18 cellular contexts compared by ENCODE assay signal in the genomic region with DNA sequence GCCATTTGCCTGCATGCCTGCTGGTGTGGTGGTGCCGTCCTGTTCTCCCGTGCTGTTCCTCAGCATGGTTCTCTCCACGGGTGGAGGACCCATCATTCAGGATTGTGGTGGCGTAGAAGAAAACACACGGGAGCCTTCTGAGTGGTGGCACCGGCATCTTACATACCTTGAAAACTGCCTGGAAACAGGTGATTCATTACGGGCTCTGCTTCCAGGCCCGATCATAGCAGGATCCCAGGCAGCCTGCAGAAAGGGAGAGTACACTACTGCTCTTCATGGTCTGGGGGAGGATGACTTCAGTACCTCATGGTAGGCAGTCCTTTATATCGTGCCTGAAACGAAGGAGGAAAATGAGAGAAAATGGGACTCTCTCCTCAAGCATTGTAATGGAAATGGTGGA.
DNase-seq lines count a peak whose midpoint lies in the region; ATAC-seq, FAIRE-seq and TF ChIP-seq lines count a peak whose summit lies in the region.
"Had no signal": no experiment of that assay in that cellular context is flagged by ENCODE, and none has a peak within 500 bp of the region (broad histone marks: within the 10 kb centered on the region; RNA-seq: fewer than 3 reads in every experiment).

No MANE protein-coding gene starts in this region.

- H3K4me2 ChIP-seq in IMR-90 (ENCODE audit: low read depth, low read length): no peak overlapping the region
- H3K4me2 ChIP-seq in astrocyte (ENCODE audit: low read length): no peak overlapping the region
- no peak overlapping the region for H3K4me2 ChIP-seq in neural progenitor cell
- H3K4me2 ChIP-seq: BLaER1, KMS-11 had no signal

- no peaks in the 10 kb centered on the region for H3F3A ChIP-seq in neural progenitor cell (ENCODE audit: low read depth)

- in situ Hi-C loops in G401 (cut with HindIII; ENCODE audit: low sequenced_read_pairs) (no loop called here), IMR-90 (cut with MboI; ENCODE audit: low sequenced_read_pairs) (no loop called here)

- FAIRE-seq in astrocyte (lab: Jason Lieb, UNC): no peak
- FAIRE-seq: A204.1, GM12892, GM18507 had no signal

- H3K23ac ChIP-seq in IMR-90 (ENCODE audit: low read depth, low read length): no peak overlapping the region

- no peak overlapping the region for H3K56ac ChIP-seq in IMR-90 (ENCODE audit: extremely low read depth, insufficient read depth, low read length)

- H2AK9ac ChIP-seq in IMR-90 (replicated peaks; ENCODE audit: low read depth, low read length, poor library complexity): no peak overlapping the region

- no peak for TF ChIP-seq CTCF in IMR-90 (conservative IDR thresholded peaks at IDR 0.05; ENCODE audit: low read depth, low read length)
- no peak for TF ChIP-seq CTCF in astrocyte (IDR thresholded peaks at IDR 0.05; ENCODE audit: insufficient read depth, low read depth, low read length)
- TF ChIP-seq CTCF in neural progenitor cell (IDR thresholded peaks at IDR 0.05): no peak

- dilution Hi-C loops in IMR-90 (cut with HindIII; ENCODE audit: low sequenced_read_pairs, unreplicated experiment): no loop called here

- no peak overlapping the region for H3K4me3 ChIP-seq in IMR-90 (ENCODE audit: insufficient read depth, low read depth, low read length)
- H3K4me3 ChIP-seq in astrocyte (ENCODE audit: insufficient read depth, low read depth, low read length): no peak overlapping the region
- H3K4me3 ChIP-seq in neural progenitor cell: no peak overlapping the region
- H3K4me3 ChIP-seq: BLaER1, HAP-1 had no signal

- no peak overlapping the region for H3K14ac ChIP-seq in IMR-90 (replicated peaks; ENCODE audit: low read depth, low read length)

- H3K36me3 ChIP-seq in IMR-90 (ENCODE audit: control insufficient read depth, insufficient read depth, low read length): no peaks in the 10 kb centered on the region
- H3K36me3 ChIP-seq in astrocyte (ENCODE audit: insufficient read depth, low read length): no peaks in the 10 kb centered on the region
- no peaks in the 10 kb centered on the region for H3K36me3 ChIP-seq in neural progenitor cell
- H3K36me3 ChIP-seq: BLaER1, HAP-1 had no signal

- H4K5ac ChIP-seq in IMR-90 (ENCODE audit: low read depth, low read length): no peak overlapping the region

- no peak overlapping the region for H3K4ac ChIP-seq in IMR-90 (ENCODE audit: low read depth, low read length)

- TF ChIP-seq RAD21 in IMR-90 (IDR thresholded peaks at IDR 0.05; ENCODE audit: low read length): no peak

- no peak overlapping the region for H2AK5ac ChIP-seq in IMR-90 (ENCODE audit: low read depth, low read length)

- H3K79me2 ChIP-seq in astrocyte (ENCODE audit: insufficient read depth, low read length): no peaks in the 10 kb centered on the region
- no peaks in the 10 kb centered on the region for H3K79me2 ChIP-seq in neural progenitor cell (ENCODE audit: low read depth)

- H3K9ac ChIP-seq in IMR-90 (ENCODE audit: low read depth, low read length) (no peak overlapping the region), astrocyte (ENCODE audit: low read length) (no peak overlapping the region), neural progenitor cell (no peak overlapping the region)
- H3K9ac ChIP-seq: BLaER1, KMS-11 had no signal

- no peak overlapping the region for H3K18ac ChIP-seq in IMR-90 (ENCODE audit: low read depth, low read length)

- H3K9me3 ChIP-seq in IMR-90 (ENCODE audit: control insufficient read depth, insufficient read depth, low read length): no peaks in the 10 kb centered on the region
- no peaks in the 10 kb centered on the region for H3K9me3 ChIP-seq in astrocyte (ENCODE audit: insufficient read depth, low read depth, low read length)
- H3K9me3 ChIP-seq in neural progenitor cell (ENCODE audit: low read depth): no peaks in the 10 kb centered on the region
- H3K9me3 ChIP-seq: BLaER1, HAP-1 had no signal

- H3K27me3 Mint-ChIP-seq in astrocyte (ENCODE audit: low read depth, unreplicated experiment) (peaks cover 56% of the 10 kb centered on the region), neural progenitor cell (ENCODE audit: insufficient read depth, low read depth) (no peaks in the 10 kb centered on the region)
- peaks cover 7% of the 10 kb centered on the region for H3K27me3 Mint-ChIP-seq in activated naive CD4-positive, alpha-beta T cell treated with anti-CD3 and anti-CD28 coated beads for 36 hours (ENCODE audit: low read depth)

- H3K27ac ChIP-seq in IMR-90 (ENCODE audit: insufficient read depth, low read length): no peak overlapping the region
- H3K27ac ChIP-seq in astrocyte (ENCODE audit: low read depth, low read length): no peak overlapping the region
- no peak overlapping the region for H3K27ac ChIP-seq in neural progenitor cell
- H3K27ac ChIP-seq: BLaER1, KMS-11 had no signal

- H3K4me1 Mint-ChIP-seq in astrocyte (ENCODE audit: low read depth, unreplicated experiment) (no peaks in the 10 kb centered on the region), neural progenitor cell (no peaks in the 10 kb centered on the region)
- H3K4me1 Mint-ChIP-seq in activated naive CD4-positive, alpha-beta T cell treated with anti-CD3 and anti-CD28 coated beads for 36 hours (ENCODE audit: low read depth): no peaks in the 10 kb centered on the region
- H3K4me1 Mint-ChIP-seq: CD14-positive monocyte; CD4-positive, alpha-beta memory T cell had no signal

- no peaks in the 10 kb centered on the region for H3K79me1 ChIP-seq in IMR-90 (ENCODE audit: low read depth in 1 of 2, low read length in 2 of 2)

- WGBS in IMR-90 (ENCODE audit: extremely low coverage in 2 of 2, insufficient read length in 1 of 2), 2 experiments: 69% methylated on average over 6 of the region's 10 CpGs; no CpG with 5 or more reads in 1 of the 2 experiments

- H3K9me3 Mint-ChIP-seq in astrocyte (ENCODE audit: unreplicated experiment): peaks cover 3% of the 10 kb centered on the region
- no peaks in the 10 kb centered on the region for H3K9me3 Mint-ChIP-seq in neural progenitor cell
- no peaks in the 10 kb centered on the region for H3K9me3 Mint-ChIP-seq in activated naive CD4-positive, alpha-beta T cell treated with anti-CD3 and anti-CD28 coated beads for 36 hours
- H3K9me3 Mint-ChIP-seq: CD14-positive monocyte; CD4-positive, alpha-beta memory T cell had no signal

- H3K4me1 ChIP-seq in IMR-90 (ENCODE audit: control insufficient read depth, insufficient read depth, low read length) (no peaks in the 10 kb centered on the region), astrocyte (ENCODE audit: insufficient read depth, low read length) (peaks cover 5% of the 10 kb centered on the region), neural progenitor cell (peaks cover 5% of the 10 kb centered on the region)
- H3K4me1 ChIP-seq: BLaER1, HAP-1 had no signal

- TF ChIP-seq POLR2A in IMR-90 (IDR thresholded peaks at IDR 0.05; ENCODE audit: low read depth, low read length): no peak

- H2BK5ac ChIP-seq in IMR-90 (ENCODE audit: low read depth, low read length, poor library complexity, severe bottlenecking): no peak overlapping the region

- H2BK15ac ChIP-seq in IMR-90 (ENCODE audit: low read depth, low read length): no peak overlapping the region

- no peak overlapping the region for H4K91ac ChIP-seq in IMR-90 (ENCODE audit: insufficient read depth, low read depth, low read length)

- H3K27ac Mint-ChIP-seq in astrocyte (ENCODE audit: unreplicated experiment): peak overlapping the region; percentile 72
- peak overlapping the region; percentile 8 for H3K27ac Mint-ChIP-seq in neural progenitor cell
- H3K27ac Mint-ChIP-seq in activated naive CD4-positive, alpha-beta T cell treated with anti-CD3 and anti-CD28 coated beads for 36 hours: no peak overlapping the region
- H3K27ac Mint-ChIP-seq: CD14-positive monocyte; CD4-positive, alpha-beta memory T cell had no signal

- CTCF ChIA-PET in IMR-90 (lab: Yijun Ruan, JAX): interaction anchor here (0.6 kb wide), 1 partner anchor 882 kb away, joined by 3 read pairs; no protein-coding TSS in a partner anchor
- CTCF ChIA-PET in activated naive CD4-positive, alpha-beta T cell treated with anti-CD3 and anti-CD28 coated beads for 36 hours (lab: Charles Lee): interaction anchor here (1.3 kb wide), 1 partner anchor 122 kb away, joined by 5 read pairs; no protein-coding TSS in a partner anchor

- no peaks in the 10 kb centered on the region for H3K9me1 ChIP-seq in IMR-90 (ENCODE audit: insufficient read depth, low read length)

- H3K36me3 Mint-ChIP-seq in astrocyte (ENCODE audit: low read depth, unreplicated experiment) (peaks cover 2% of the 10 kb centered on the region), neural progenitor cell (no peaks in the 10 kb centered on the region)
- H3K36me3 Mint-ChIP-seq in activated naive CD4-positive, alpha-beta T cell treated with anti-CD3 and anti-CD28 coated beads for 36 hours (ENCODE audit: low read depth): no peaks in the 10 kb centered on the region
- H3K36me3 Mint-ChIP-seq: CD14-positive monocyte; CD4-positive, alpha-beta memory T cell had no signal

- H3K4me3 Mint-ChIP-seq in astrocyte (ENCODE audit: unreplicated experiment) (no peak overlapping the region), neural progenitor cell (no peak overlapping the region)
- H3K4me3 Mint-ChIP-seq in activated naive CD4-positive, alpha-beta T cell treated with anti-CD3 and anti-CD28 coated beads for 36 hours: no peak overlapping the region
- H3K4me3 Mint-ChIP-seq: CD14-positive monocyte; CD4-positive, alpha-beta memory T cell had no signal

- no peak overlapping the region for H4K8ac ChIP-seq in IMR-90 (ENCODE audit: low read depth in 2 of 2, low read length in 2 of 2)

- no peak overlapping the region for H2BK20ac ChIP-seq in IMR-90 (ENCODE audit: low read depth, low read length)

- H2BK120ac ChIP-seq in IMR-90 (ENCODE audit: low read depth, low read length): no peak overlapping the region

- H2AFZ ChIP-seq in IMR-90 (replicated peaks; ENCODE audit: low read length, poor library complexity): no peak overlapping the region
- no peak overlapping the region for H2AFZ ChIP-seq in astrocyte (ENCODE audit: low read depth, low read length)
- H2AFZ ChIP-seq in neural progenitor cell (replicated peaks): no peak overlapping the region

- H3K27me3 ChIP-seq in IMR-90 (ENCODE audit: control insufficient read depth, insufficient read depth, low read length): peaks cover 9% of the 10 kb centered on the region
- H3K27me3 ChIP-seq in astrocyte (ENCODE audit: insufficient read depth, low read length): peaks cover 9% of the 10 kb centered on the region
- H3K27me3 ChIP-seq in neural progenitor cell: peaks cover 11% of the 10 kb centered on the region
- H3K27me3 ChIP-seq: BLaER1 had no signal

- DNase-seq in G401 (ENCODE audit: low spot score) (peak; percentile 71), IMR-90 (no peak), astrocyte (ENCODE audit: low read depth) (no peak), neural progenitor cell (ENCODE audit: low spot score) (no peak), NCI-H1436 treated with DMSO at 0.1 percent for 48 hours (lab: John Stamatoyannopoulos, UW) (no peak)
- no peak for DNase-seq in stimulated activated CD4-positive, alpha-beta T cell treated with anti-CD3 and anti-CD28 coated beads, Interleukin-12 subunit alpha, Interleukin-12 subunit beta, amount 100 ng/mL, for 4 hours
- DNase-seq in activated naive CD4-positive, alpha-beta T cell treated with anti-CD3 and anti-CD28 coated beads for 36 hours: no peak
- DNase-seq: Calu3; CD4-positive, alpha-beta memory T cell; GDM1; GOT3 had no signal

- POLR2A ChIA-PET in IMR-90 (lab: Charles Lee; ENCODE audit: unreplicated experiment): no interaction called here

- ATAC-seq in IMR-90 (ENCODE audit: low read depth): no peak

- H4K20me1 ChIP-seq in IMR-90 (ENCODE audit: insufficient read depth, low read length): no peaks in the 10 kb centered on the region
- no peaks in the 10 kb centered on the region for H4K20me1 ChIP-seq in astrocyte (ENCODE audit: insufficient read depth, low read length)
- no peaks in the 10 kb centered on the region for H4K20me1 ChIP-seq in neural progenitor cell (ENCODE audit: low read depth)
- H4K20me1 ChIP-seq: BLaER1 had no signal

- BruUV-seq in IMR-90 (replicated peaks; lab: Mats Ljungman, UMichigan): no TSS peak

- intact Hi-C loops in IMR-90 (cut with micrococcal nuclease): no loop called here
- intact Hi-C loops in activated naive CD4-positive, alpha-beta T cell treated with anti-CD3 and anti-CD28 coated beads for 36 hours (cut with micrococcal nuclease): no loop called here
